Comparison of ENCODE assay signal across 10 cellular contexts in genomic region chr11:121590772-121591404, GRCh38.
DNase-seq lines count a peak whose midpoint lies in the region; ATAC-seq and TF ChIP-seq lines count a peak whose summit lies in the region.
"Had no signal": no experiment of that assay in that cellular context is flagged by ENCODE, and none has a peak within 500 bp of the region (broad histone marks: within the 10 kb centered on the region; RNA-seq: fewer than 3 reads in every experiment).

No MANE protein-coding gene starts in this region.

- no peaks in the 10 kb centered on the region for H3K9me3 ChIP-seq in tibial artery
- H3K9me3 ChIP-seq: A549, right lobe of liver had no signal

- CTCF ChIA-PET in activated CD8-positive, alpha-beta memory T cell treated with anti-CD3 and anti-CD28 coated beads, Interleukin-2, amount 10 ng/mL, durations not matched to agents 7 days and 5 days (lab: Charles Lee), result interaction anchor here (0.7 to 3.1 kb wide), 27 partner anchors 9 to 342 kb away, joined by 3 to 15 read pairs (median 4); partner anchors contain the start of gene SC5D

- peaks cover 0 to 70% (median 4%) of the 10 kb centered on the region in 3 donors for H3K36me3 ChIP-seq in tibial artery

- peaks cover 18% of the 10 kb centered on the region for H3K4me1 Mint-ChIP-seq in activated CD8-positive, alpha-beta memory T cell treated with anti-CD3 and anti-CD28 coated beads, Interleukin-2, amount 10 ng/mL, durations not matched to agents 7 days and 5 days
- peaks cover 27% of the 10 kb centered on the region for H3K4me1 Mint-ChIP-seq in activated naive CD8-positive, alpha-beta T cell treated with anti-CD3 and anti-CD28 coated beads for 36 hours

- no peaks in the 10 kb centered on the region for H3K27me3 Mint-ChIP-seq in activated CD8-positive, alpha-beta memory T cell treated with anti-CD3 and anti-CD28 coated beads, Interleukin-2, amount 10 ng/mL, durations not matched to agents 7 days and 5 days
- H3K27me3 Mint-ChIP-seq in activated naive CD8-positive, alpha-beta T cell treated with anti-CD3 and anti-CD28 coated beads for 36 hours, result no peaks in the 10 kb centered on the region

- no peak for DNase-seq in activated CD8-positive, alpha-beta memory T cell treated with anti-CD3 and anti-CD28 coated beads, Interleukin-2, amount 10 ng/mL, durations not matched to agents 7 days and 5 days
- DNase-seq in activated CD8-positive, alpha-beta memory T cell treated with anti-CD3 and anti-CD28 coated beads, Interleukin-2, amount 50 U/mL, for 4 hours, result no peak
- DNase-seq in activated naive CD8-positive, alpha-beta T cell treated with anti-CD3 and anti-CD28 coated beads for 36 hours, result no peak
- DNase-seq in sciatic nerve (ENCODE audit: low spot score) (no peak), HuH-7 (ENCODE audit: low spot score) (no peak), SK-N-DZ (ENCODE audit: low spot score) (no peak), tibial artery (no peak)

- peaks cover 27% of the 10 kb centered on the region for H3K36me3 Mint-ChIP-seq in activated CD8-positive, alpha-beta memory T cell treated with anti-CD3 and anti-CD28 coated beads, Interleukin-2, amount 10 ng/mL, durations not matched to agents 7 days and 5 days
- peaks cover 36% of the 10 kb centered on the region for H3K36me3 Mint-ChIP-seq in activated naive CD8-positive, alpha-beta T cell treated with anti-CD3 and anti-CD28 coated beads for 36 hours

- peak; percentile 15 for ATAC-seq in activated CD8-positive, alpha-beta memory T cell treated with anti-CD3 and anti-CD28 coated beads, Interleukin-2, amount 10 ng/mL, durations not matched to agents 7 days and 5 days
- ATAC-seq in HG03135 (IDR thresholded peaks at IDR 0.05; ENCODE audit: unreplicated experiment) (peak; percentile 6), sciatic nerve (peak; percentile 38)

- no peaks in the 10 kb centered on the region for H3K9me3 Mint-ChIP-seq in activated CD8-positive, alpha-beta memory T cell treated with anti-CD3 and anti-CD28 coated beads, Interleukin-2, amount 10 ng/mL, durations not matched to agents 7 days and 5 days (ENCODE audit: low read depth)
- H3K9me3 Mint-ChIP-seq in activated naive CD8-positive, alpha-beta T cell treated with anti-CD3 and anti-CD28 coated beads for 36 hours, result no peaks in the 10 kb centered on the region

- H3K4me3 Mint-ChIP-seq in activated CD8-positive, alpha-beta memory T cell treated with anti-CD3 and anti-CD28 coated beads, Interleukin-2, amount 10 ng/mL, durations not matched to agents 7 days and 5 days, result no peak overlapping the region
- H3K4me3 Mint-ChIP-seq in activated naive CD8-positive, alpha-beta T cell treated with anti-CD3 and anti-CD28 coated beads for 36 hours, result no peak overlapping the region

- no peak overlapping the region for H3K4me3 ChIP-seq in tibial artery
- H3K4me3 ChIP-seq: A549, right lobe of liver had no signal

- TF ChIP-seq CTCF in tibial artery (IDR thresholded peaks at IDR 0.05), result no peak

- H3K27ac Mint-ChIP-seq in activated CD8-positive, alpha-beta memory T cell treated with anti-CD3 and anti-CD28 coated beads, Interleukin-2, amount 10 ng/mL, durations not matched to agents 7 days and 5 days, result no peak overlapping the region
- peak overlapping the region; percentile 85 for H3K27ac Mint-ChIP-seq in activated naive CD8-positive, alpha-beta T cell treated with anti-CD3 and anti-CD28 coated beads for 36 hours

- H3K4me1 ChIP-seq in tibial artery, result peaks cover 0 to 9% (median 5%) of the 10 kb centered on the region in 4 donors

- intact Hi-C loops in sciatic nerve (cut with DNase I) (loop anchor here (5.0 kb wide), 1 partner anchor 269 kb away; no protein-coding TSS in a partner anchor), tibial artery (cut with DNase I; ENCODE audit: low total_unique reads) (loop anchor here (5.0 to 10.0 kb wide), 2 partner anchors 269 to 346 kb away; no protein-coding TSS in a partner anchor)

- H3K27me3 ChIP-seq in tibial artery, result no peaks in the 10 kb centered on the region
- H3K27me3 ChIP-seq: right lobe of liver had no signal

- no peak overlapping the region for H3K27ac ChIP-seq in tibial artery
- H3K27ac ChIP-seq: A549 had no signal
